2 cellular contexts compared by ENCODE assay signal in the genomic region with DNA sequence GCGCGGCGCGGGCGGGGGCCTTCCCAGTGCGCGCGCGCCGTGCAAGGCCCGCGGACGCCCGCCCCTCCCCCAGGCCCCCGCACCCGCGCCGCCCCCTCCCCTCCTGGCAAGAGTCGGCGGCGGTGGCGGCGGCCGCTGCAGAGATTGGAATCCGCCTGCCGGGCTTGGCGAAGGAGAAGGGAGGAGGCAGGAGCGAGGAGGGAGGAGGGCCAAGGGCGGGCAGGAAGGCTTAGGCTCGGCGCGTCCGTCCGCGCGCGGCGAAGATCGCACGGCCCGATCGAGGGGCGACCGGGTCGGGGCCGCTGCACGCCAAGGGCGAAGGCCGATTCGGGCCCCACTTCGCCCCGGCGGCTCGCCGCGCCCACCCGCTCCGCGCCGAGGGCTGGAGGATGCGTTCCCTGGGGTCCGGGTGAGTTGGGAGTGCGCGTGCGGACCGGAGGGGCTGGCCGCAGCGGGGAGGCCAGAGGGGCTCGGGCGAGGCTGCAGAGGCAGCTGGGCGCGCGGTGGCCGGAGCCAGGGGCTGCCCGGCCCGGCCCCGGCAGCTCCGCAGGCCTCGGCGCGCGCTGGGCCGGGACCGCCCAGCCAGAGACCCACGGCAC.
TF ChIP-seq lines count a peak whose summit lies in the region.

A gene (plus strand): TSS at position 109 of the 599 bp plus-strand sequence. CDS start 119,400 bp downstream, outside the sequence.

TF ChIP-seq in IMR-90, 13 proteins besides CTCF, POLR2A, EP300 and RAD21:
- TF ChIP-seq, protein P1, sequence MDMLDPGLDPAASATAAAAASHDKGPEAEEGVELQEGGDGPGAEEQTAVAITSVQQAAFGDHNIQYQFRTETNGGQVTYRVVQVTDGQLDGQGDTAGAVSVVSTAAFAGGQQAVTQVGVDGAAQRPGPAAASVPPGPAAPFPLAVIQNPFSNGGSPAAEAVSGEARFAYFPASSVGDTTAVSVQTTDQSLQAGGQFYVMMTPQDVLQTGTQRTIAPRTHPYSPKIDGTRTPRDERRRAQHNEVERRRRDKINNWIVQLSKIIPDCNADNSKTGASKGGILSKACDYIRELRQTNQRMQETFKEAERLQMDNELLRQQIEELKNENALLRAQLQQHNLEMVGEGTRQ (IDR thresholded peaks at IDR 0.05; ENCODE audit: low read depth, low read length): no peak
- TF ChIP-seq RFX5 (IDR thresholded peaks at IDR 0.05; ENCODE audit: low read depth, low read length) (no peak), CHD1 (IDR thresholded peaks at IDR 0.05; ENCODE audit: low read depth, low read length) (no peak), FOS (IDR thresholded peaks at IDR 0.05; ENCODE audit: low read depth, low read length) (no peak)
- TF ChIP-seq, protein P2, sequence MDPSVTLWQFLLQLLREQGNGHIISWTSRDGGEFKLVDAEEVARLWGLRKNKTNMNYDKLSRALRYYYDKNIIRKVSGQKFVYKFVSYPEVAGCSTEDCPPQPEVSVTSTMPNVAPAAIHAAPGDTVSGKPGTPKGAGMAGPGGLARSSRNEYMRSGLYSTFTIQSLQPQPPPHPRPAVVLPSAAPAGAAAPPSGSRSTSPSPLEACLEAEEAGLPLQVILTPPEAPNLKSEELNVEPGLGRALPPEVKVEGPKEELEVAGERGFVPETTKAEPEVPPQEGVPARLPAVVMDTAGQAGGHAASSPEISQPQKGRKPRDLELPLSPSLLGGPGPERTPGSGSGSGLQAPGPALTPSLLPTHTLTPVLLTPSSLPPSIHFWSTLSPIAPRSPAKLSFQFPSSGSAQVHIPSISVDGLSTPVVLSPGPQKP (IDR thresholded peaks at IDR 0.05; ENCODE audit: borderline replicate concordance, low read depth, low read length): no peak

TF ChIP-seq in GM12878, 131 proteins besides CTCF, POLR2A, EP300 and RAD21:
- TF ChIP-seq KLF5 (IDR thresholded peaks at IDR 0.05; ENCODE audit: partially characterized antibody) (no peak), TBL1XR1 (IDR thresholded peaks at IDR 0.05; ENCODE audit: low read depth, low read length) (no peak), STAT1 (conservative IDR thresholded peaks at IDR 0.05) (no peak), BCL11A (IDR thresholded peaks at IDR 0.05; ENCODE audit: low read depth, low read length) (no peak), MXI1 (IDR thresholded peaks at IDR 0.05; ENCODE audit: low read depth, low read length) (0 out of 2 replicates have a peak, but pooled peaks have one; percentile 25), LARP7 (IDR thresholded peaks at IDR 0.05) (peak; percentile 85), SIN3A (IDR thresholded peaks at IDR 0.05; ENCODE audit: low read depth, low read length) (0 out of 2 replicates have a peak, but pooled peaks have one; percentile 36), CREB1 (IDR thresholded peaks at IDR 0.05; ENCODE audit: low read depth) (no peak), BHLHE40 (IDR thresholded peaks at IDR 0.05; ENCODE audit: borderline replicate concordance in 1 of 2, low read depth in 2 of 2, low read length in 1 of 2) (peak in 1 of 2 experiments; percentile 38; a peak in 1 of 4 replicates), ZNF207 (IDR thresholded peaks at IDR 0.05; ENCODE audit: borderline replicate concordance) (no peak), SP1 (IDR thresholded peaks at IDR 0.05; ENCODE audit: low read depth, low read length) (no peak), TAF1 (IDR thresholded peaks at IDR 0.05; ENCODE audit: borderline replicate concordance, low read depth, low read length) (no peak), NR2F1 (conservative IDR thresholded peaks at IDR 0.05) (peak; percentile 46; the same call in 1 of the 2 replicates), EGR1 (IDR thresholded peaks at IDR 0.05; ENCODE audit: borderline replicate concordance in 1 of 2, low read depth in 2 of 2, low read length in 2 of 2) (peak in 1 of 2 experiments; percentile 41; a peak in 1 of 3 replicates), POU2F2 (IDR thresholded peaks at IDR 0.05; ENCODE audit: borderline replicate concordance, low read depth, low read length) (no peak), DPF2 (IDR thresholded peaks at IDR 0.05) (peak; percentile 13; the same call in 1 of the 2 replicates), KDM1A (IDR thresholded peaks at IDR 0.05; ENCODE audit: borderline replicate concordance) (no peak), TCF7 (IDR thresholded peaks at IDR 0.05; ENCODE audit: borderline replicate concordance) (no peak), NFXL1 (IDR thresholded peaks at IDR 0.05; ENCODE audit: borderline replicate concordance) (0 out of 2 replicates have a peak, but pooled peaks have one; percentile 45), GATAD2B (conservative IDR thresholded peaks at IDR 0.05; ENCODE audit: low read depth) (peak; percentile 92), ZNF217 (IDR thresholded peaks at IDR 0.05) (peak; percentile 57; the same call in 1 of the 2 replicates), TCF3 (IDR thresholded peaks at IDR 0.05; ENCODE audit: borderline replicate concordance, insufficient read depth, low read depth, low read length) (no peak), ASH2L (IDR thresholded peaks at IDR 0.05; ENCODE audit: borderline replicate concordance, low read depth) (peak; percentile 94; the same call in 1 of the 2 replicates), SUPT20H (IDR thresholded peaks at IDR 0.05; ENCODE audit: borderline replicate concordance, control insufficient read depth, low read depth, low read length) (no peak)
- TF ChIP-seq, protein P3, sequence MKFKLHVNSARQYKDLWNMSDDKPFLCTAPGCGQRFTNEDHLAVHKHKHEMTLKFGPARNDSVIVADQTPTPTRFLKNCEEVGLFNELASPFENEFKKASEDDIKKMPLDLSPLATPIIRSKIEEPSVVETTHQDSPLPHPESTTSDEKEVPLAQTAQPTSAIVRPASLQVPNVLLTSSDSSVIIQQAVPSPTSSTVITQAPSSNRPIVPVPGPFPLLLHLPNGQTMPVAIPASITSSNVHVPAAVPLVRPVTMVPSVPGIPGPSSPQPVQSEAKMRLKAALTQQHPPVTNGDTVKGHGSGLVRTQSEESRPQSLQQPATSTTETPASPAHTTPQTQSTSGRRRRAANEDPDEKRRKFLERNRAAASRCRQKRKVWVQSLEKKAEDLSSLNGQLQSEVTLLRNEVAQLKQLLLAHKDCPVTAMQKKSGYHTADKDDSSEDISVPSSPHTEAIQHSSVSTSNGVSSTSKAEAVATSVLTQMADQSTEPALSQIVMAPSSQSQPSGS (IDR thresholded peaks at IDR 0.05; ENCODE audit: low read length): no peak
- TF ChIP-seq, protein P4, sequence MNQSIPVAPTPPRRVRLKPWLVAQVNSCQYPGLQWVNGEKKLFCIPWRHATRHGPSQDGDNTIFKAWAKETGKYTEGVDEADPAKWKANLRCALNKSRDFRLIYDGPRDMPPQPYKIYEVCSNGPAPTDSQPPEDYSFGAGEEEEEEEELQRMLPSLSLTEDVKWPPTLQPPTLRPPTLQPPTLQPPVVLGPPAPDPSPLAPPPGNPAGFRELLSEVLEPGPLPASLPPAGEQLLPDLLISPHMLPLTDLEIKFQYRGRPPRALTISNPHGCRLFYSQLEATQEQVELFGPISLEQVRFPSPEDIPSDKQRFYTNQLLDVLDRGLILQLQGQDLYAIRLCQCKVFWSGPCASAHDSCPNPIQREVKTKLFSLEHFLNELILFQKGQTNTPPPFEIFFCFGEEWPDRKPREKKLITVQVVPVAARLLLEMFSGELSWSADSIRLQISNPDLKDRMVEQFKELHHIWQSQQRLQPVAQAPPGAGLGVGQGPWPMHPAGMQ (IDR thresholded peaks at IDR 0.05; ENCODE audit: borderline replicate concordance): no peak
- TF ChIP-seq, protein P5, sequence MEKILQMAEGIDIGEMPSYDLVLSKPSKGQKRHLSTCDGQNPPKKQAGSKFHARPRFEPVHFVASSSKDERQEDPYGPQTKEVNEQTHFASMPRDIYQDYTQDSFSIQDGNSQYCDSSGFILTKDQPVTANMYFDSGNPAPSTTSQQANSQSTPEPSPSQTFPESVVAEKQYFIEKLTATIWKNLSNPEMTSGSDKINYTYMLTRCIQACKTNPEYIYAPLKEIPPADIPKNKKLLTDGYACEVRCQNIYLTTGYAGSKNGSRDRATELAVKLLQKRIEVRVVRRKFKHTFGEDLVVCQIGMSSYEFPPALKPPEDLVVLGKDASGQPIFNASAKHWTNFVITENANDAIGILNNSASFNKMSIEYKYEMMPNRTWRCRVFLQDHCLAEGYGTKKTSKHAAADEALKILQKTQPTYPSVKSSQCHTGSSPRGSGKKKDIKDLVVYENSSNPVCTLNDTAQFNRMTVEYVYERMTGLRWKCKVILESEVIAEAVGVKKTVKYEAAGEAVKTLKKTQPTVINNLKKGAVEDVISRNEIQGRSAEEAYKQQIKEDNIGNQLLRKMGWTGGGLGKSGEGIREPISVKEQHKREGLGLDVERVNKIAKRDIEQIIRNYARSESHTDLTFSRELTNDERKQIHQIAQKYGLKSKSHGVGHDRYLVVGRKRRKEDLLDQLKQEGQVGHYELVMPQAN (conservative IDR thresholded peaks at IDR 0.05): 0 out of 2 replicates have a peak, but pooled peaks have one; percentile 43
- TF ChIP-seq, protein P6, sequence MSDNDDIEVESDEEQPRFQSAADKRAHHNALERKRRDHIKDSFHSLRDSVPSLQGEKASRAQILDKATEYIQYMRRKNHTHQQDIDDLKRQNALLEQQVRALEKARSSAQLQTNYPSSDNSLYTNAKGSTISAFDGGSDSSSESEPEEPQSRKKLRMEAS (IDR thresholded peaks at IDR 0.05; ENCODE audit: low read depth, low read length): no peak
- TF ChIP-seq, protein P7, sequence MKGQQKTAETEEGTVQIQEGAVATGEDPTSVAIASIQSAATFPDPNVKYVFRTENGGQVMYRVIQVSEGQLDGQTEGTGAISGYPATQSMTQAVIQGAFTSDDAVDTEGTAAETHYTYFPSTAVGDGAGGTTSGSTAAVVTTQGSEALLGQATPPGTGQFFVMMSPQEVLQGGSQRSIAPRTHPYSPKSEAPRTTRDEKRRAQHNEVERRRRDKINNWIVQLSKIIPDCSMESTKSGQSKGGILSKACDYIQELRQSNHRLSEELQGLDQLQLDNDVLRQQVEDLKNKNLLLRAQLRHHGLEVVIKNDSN (IDR thresholded peaks at IDR 0.05; ENCODE audit: borderline replicate concordance, extremely low read length, insufficient read depth, low read depth, low read length): no peak
- TF ChIP-seq, protein P8, sequence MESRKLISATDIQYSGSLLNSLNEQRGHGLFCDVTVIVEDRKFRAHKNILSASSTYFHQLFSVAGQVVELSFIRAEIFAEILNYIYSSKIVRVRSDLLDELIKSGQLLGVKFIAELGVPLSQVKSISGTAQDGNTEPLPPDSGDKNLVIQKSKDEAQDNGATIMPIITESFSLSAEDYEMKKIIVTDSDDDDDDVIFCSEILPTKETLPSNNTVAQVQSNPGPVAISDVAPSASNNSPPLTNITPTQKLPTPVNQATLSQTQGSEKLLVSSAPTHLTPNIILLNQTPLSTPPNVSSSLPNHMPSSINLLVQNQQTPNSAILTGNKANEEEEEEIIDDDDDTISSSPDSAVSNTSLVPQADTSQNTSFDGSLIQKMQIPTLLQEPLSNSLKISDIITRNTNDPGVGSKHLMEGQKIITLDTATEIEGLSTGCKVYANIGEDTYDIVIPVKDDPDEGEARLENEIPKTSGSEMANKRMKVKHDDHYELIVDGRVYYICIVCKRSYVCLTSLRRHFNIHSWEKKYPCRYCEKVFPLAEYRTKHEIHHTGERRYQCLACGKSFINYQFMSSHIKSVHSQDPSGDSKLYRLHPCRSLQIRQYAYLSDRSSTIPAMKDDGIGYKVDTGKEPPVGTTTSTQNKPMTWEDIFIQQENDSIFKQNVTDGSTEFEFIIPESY (IDR thresholded peaks at IDR 0.05): no peak
- TF ChIP-seq, protein P9, sequence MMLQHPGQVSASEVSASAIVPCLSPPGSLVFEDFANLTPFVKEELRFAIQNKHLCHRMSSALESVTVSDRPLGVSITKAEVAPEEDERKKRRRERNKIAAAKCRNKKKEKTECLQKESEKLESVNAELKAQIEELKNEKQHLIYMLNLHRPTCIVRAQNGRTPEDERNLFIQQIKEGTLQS (IDR thresholded peaks at IDR 0.05; ENCODE audit: borderline replicate concordance, extremely low read depth, low read depth, low read length): no peak
- TF ChIP-seq, protein P10, sequence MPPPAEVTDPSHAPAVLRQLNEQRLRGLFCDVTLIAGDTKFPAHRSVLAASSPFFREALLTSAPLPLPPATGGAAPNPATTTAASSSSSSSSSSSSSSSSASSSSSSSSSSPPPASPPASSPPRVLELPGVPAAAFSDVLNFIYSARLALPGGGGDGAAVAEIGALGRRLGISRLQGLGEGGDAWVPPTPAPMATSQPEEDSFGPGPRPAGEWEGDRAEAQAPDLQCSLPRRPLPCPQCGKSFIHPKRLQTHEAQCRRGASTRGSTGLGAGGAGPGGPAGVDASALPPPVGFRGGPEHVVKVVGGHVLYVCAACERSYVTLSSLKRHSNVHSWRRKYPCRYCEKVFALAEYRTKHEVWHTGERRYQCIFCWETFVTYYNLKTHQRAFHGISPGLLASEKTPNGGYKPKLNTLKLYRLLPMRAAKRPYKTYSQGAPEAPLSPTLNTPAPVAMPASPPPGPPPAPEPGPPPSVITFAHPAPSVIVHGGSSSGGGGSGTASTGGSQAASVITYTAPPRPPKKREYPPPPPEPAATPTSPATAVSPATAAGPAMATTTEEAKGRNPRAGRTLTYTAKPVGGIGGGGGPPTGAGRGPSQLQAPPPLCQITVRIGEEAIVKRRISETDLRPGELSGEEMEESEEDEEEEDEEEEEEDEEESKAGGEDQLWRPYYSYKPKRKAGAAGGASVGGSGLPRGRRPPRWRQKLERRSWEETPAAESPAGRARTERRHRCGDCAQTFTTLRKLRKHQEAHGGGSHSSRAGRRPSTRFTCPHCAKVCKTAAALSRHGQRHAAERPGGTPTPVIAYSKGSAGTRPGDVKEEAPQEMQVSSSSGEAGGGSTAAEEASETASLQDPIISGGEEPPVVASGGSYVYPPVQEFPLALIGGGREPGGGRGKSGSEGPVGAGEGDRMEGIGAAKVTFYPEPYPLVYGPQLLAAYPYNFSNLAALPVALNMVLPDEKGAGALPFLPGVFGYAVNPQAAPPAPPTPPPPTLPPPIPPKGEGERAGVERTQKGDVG (CRISPR knock-in tag; IDR thresholded peaks at IDR 0.05): no peak
